In genomic region chr5:142969186-142969585, GRCh38 we compare ENCODE assay signal across 18 cellular contexts.
"Had no signal": no experiment of that assay in that cellular context is flagged by ENCODE, and none has a peak within 500 bp of the region (broad histone marks: within the 10 kb centered on the region; RNA-seq: fewer than 3 reads in every experiment).

No MANE protein-coding gene starts in this region.

- H3K4me1 ChIP-seq: psoas muscle had no signal

- H3K27ac ChIP-seq: psoas muscle had no signal

- H3K4me3 ChIP-seq: heart left ventricle, psoas muscle had no signal

- ATAC-seq: activated CD4-positive, CD25-positive, alpha-beta regulatory T cell treated with anti-CD3 and anti-CD28 coated beads, Interleukin-2, amount 50 U/mL, for 24 hours; heart left ventricle; left lobe of liver; psoas muscle; sciatic nerve; SK-N-SH treated with all-trans-retinoic acid at 6 μM for 48 hours had no signal

- H3K36me3 ChIP-seq: heart left ventricle had no signal

- H3K27ac Mint-ChIP-seq: brain, nephron had no signal

- H3K9me3 Mint-ChIP-seq: brain, nephron had no signal

- FAIRE-seq: endothelial cell of umbilical vein, frontal cortex, islet of Langerhans, urothelium cell line had no signal

- H3K9me3 ChIP-seq: heart left ventricle, psoas muscle had no signal

- DNase-seq: activated CD4-positive, alpha-beta T cell treated with anti-CD3 and anti-CD28 coated beads, Interleukin-2, amount 50 U/mL, for 48 hours; activated CD8-positive, alpha-beta memory T cell treated with anti-CD3 and anti-CD28 coated beads, Interleukin-2, amount 50 U/mL, for 4 hours; activated naive CD4-positive, alpha-beta T cell treated with anti-CD3 and anti-CD28 coated beads, Interleukin-2, amount 50 U/mL, for 16 hours; amniotic stem cell; cerebellar nuclear complex; heart left ventricle; psoas muscle; stimulated activated naive CD8-positive, alpha-beta T cell treated with anti-CD3 and anti-CD28 coated beads, Interleukin-15, Interleukin-2, amounts not matched to agents 100 U/mL and 50 U/mL, for 24 hours had no signal

- H3K4me1 Mint-ChIP-seq: brain had no signal

- H3K4me3 Mint-ChIP-seq: brain, nephron had no signal

- H3K36me3 Mint-ChIP-seq: brain had no signal
